2 cellular contexts compared by ENCODE assay signal in genomic region chr12:52539821-52540173, GRCh38.
TF ChIP-seq lines count a peak whose summit lies in the region.

No MANE protein-coding gene starts in this region.

TF ChIP-seq in A549, 52 proteins besides CTCF, POLR2A, EP300 and RAD21:
- TF ChIP-seq, protein P1, sequence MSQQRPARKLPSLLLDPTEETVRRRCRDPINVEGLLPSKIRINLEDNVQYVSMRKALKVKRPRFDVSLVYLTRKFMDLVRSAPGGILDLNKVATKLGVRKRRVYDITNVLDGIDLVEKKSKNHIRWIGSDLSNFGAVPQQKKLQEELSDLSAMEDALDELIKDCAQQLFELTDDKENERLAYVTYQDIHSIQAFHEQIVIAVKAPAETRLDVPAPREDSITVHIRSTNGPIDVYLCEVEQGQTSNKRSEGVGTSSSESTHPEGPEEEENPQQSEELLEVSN (IDR thresholded peaks at IDR 0.05; ENCODE audit: borderline replicate concordance, low read depth) = no peak
- TF ChIP-seq RFX5 (IDR thresholded peaks at IDR 0.05) = no peak
- TF ChIP-seq KDM5A (IDR thresholded peaks at IDR 0.05) = no peak
- TF ChIP-seq FOSL2 (IDR thresholded peaks at IDR 0.05) = no peak
- TF ChIP-seq FOSL2 (CRISPR knock-in tag; IDR thresholded peaks at IDR 0.05) = no peak
- TF ChIP-seq HOXB13 (CRISPR knock-in tag; IDR thresholded peaks at IDR 0.05; ENCODE audit: low read depth) = no peak
- TF ChIP-seq HOXB5 (CRISPR knock-in tag; IDR thresholded peaks at IDR 0.05) = no peak
TF ChIP-seq in A549: peak in this region for 0.

TF ChIP-seq in IMR-90, 13 proteins besides CTCF, POLR2A, EP300 and RAD21:
- TF ChIP-seq CHD1 (IDR thresholded peaks at IDR 0.05; ENCODE audit: low read depth, low read length) (no peak), MAZ (IDR thresholded peaks at IDR 0.05; ENCODE audit: borderline replicate concordance, low read depth, low read length) (no peak)
- TF ChIP-seq, protein P2, sequence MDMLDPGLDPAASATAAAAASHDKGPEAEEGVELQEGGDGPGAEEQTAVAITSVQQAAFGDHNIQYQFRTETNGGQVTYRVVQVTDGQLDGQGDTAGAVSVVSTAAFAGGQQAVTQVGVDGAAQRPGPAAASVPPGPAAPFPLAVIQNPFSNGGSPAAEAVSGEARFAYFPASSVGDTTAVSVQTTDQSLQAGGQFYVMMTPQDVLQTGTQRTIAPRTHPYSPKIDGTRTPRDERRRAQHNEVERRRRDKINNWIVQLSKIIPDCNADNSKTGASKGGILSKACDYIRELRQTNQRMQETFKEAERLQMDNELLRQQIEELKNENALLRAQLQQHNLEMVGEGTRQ (IDR thresholded peaks at IDR 0.05; ENCODE audit: low read depth, low read length) = no peak
